In the genomic region with DNA sequence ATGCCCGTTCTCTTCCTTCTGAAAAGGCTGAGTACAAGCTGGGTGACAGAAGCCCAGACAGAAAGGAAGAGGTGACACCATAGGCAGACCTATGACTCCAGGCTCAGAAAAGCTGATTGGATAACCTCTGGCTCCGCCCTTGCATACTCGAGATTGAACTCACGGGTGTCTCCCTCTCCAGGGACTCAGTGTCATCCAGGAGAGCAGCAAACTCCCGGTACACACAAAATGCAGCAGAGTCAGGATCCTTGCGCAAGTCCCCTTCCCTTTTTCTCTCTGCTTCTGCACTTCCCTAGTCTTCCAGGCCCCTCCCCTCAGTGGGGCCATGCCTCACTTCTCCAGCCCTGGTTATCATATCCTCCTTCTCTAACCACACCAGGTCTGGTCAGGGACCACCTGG, we compare ENCODE assay signal across 1 cellular context.
TF ChIP-seq lines count a peak whose summit lies in the region.

No MANE protein-coding gene starts in this region.

TF ChIP-seq in SK-N-SH, 30 proteins besides CTCF, POLR2A, EP300 and RAD21 (continued from another document):
- TF ChIP-seq, protein P1, sequence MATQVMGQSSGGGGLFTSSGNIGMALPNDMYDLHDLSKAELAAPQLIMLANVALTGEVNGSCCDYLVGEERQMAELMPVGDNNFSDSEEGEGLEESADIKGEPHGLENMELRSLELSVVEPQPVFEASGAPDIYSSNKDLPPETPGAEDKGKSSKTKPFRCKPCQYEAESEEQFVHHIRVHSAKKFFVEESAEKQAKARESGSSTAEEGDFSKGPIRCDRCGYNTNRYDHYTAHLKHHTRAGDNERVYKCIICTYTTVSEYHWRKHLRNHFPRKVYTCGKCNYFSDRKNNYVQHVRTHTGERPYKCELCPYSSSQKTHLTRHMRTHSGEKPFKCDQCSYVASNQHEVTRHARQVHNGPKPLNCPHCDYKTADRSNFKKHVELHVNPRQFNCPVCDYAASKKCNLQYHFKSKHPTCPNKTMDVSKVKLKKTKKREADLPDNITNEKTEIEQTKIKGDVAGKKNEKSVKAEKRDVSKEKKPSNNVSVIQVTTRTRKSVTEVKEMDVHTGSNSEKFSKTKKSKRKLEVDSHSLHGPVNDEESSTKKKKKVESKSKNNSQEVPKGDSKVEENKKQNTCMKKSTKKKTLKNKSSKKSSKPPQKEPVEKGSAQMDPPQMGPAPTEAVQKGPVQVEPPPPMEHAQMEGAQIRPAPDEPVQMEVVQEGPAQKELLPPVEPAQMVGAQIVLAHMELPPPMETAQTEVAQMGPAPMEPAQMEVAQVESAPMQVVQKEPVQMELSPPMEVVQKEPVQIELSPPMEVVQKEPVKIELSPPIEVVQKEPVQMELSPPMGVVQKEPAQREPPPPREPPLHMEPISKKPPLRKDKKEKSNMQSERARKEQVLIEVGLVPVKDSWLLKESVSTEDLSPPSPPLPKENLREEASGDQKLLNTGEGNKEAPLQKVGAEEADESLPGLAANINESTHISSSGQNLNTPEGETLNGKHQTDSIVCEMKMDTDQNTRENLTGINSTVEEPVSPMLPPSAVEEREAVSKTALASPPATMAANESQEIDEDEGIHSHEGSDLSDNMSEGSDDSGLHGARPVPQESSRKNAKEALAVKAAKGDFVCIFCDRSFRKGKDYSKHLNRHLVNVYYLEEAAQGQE (IDR thresholded peaks at IDR 0.05; ENCODE audit: low read depth, low read length), result no peak
- TF ChIP-seq, protein P2, sequence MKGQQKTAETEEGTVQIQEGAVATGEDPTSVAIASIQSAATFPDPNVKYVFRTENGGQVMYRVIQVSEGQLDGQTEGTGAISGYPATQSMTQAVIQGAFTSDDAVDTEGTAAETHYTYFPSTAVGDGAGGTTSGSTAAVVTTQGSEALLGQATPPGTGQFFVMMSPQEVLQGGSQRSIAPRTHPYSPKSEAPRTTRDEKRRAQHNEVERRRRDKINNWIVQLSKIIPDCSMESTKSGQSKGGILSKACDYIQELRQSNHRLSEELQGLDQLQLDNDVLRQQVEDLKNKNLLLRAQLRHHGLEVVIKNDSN (IDR thresholded peaks at IDR 0.05; ENCODE audit: borderline replicate concordance, low read depth), result no peak
- TF ChIP-seq NFIC (IDR thresholded peaks at IDR 0.05; ENCODE audit: borderline replicate concordance), result no peak
- no peak for TF ChIP-seq GATA2 (CRISPR knock-in tag; IDR thresholded peaks at IDR 0.05)
- TF ChIP-seq GABPA (IDR thresholded peaks at IDR 0.05; ENCODE audit: low read depth), result no peak
- TF ChIP-seq SIN3A (IDR thresholded peaks at IDR 0.05; ENCODE audit: borderline replicate concordance, low read depth, low read length), result no peak
- TF ChIP-seq RCOR1 (IDR thresholded peaks at IDR 0.05; ENCODE audit: low read length), result no peak
- TF ChIP-seq TEAD4 (IDR thresholded peaks at IDR 0.05; ENCODE audit: borderline replicate concordance, insufficient read depth), result no peak
- TF ChIP-seq ELF1 (IDR thresholded peaks at IDR 0.05), result no peak
